ENCODE assay signal across 8 cellular contexts in genomic region chr14:101972126-101972785, GRCh38. TPM values are rescaled to one million over a fixed set of nuclear protein-coding genes. Genes with fewer than 3 reads are reported as not detected.
A peak's percentile ranks its signal among the peaks of the same experiment; 100 is the strongest.
DNase-seq lines count a peak whose midpoint lies in the region; ATAC-seq and TF ChIP-seq lines count a peak whose summit lies in the region.

No MANE protein-coding gene starts in this region.

- TF ChIP-seq CTCF in cardiac fibroblast (IDR thresholded peaks at IDR 0.05; ENCODE audit: low read depth, low read length): no peak

- DNase-seq in Daoy (ENCODE audit: low read depth): peak; percentile 99
- DNase-seq in NCI-H2196 (lab: John Stamatoyannopoulos, UW; ENCODE audit: unreplicated experiment): peak; percentile 23
- DNase-seq in cardiac fibroblast (ENCODE audit: low read depth in 2 of 2): peak; percentile 98 to 100
- peak; percentile 95 for DNase-seq in kidney glomerular epithelial cell (lab: John Stamatoyannopoulos, UW)
- DNase-seq in superior temporal gyrus (ENCODE audit: extremely low spot score): peak; percentile 73
- no peak for DNase-seq in GM19240 (ENCODE audit: insufficient read length, low spot score)

- peak overlapping the region in 1 of 2 donors; percentile 27 for H3K4me3 ChIP-seq in cardiac fibroblast (replicated peaks in 1 of 2; ENCODE audit: low read depth in 2 of 2, low read length in 2 of 2)

- ATAC-seq in GM19455 (IDR thresholded peaks at IDR 0.05; ENCODE audit: unreplicated experiment) (no peak), HG03135 (IDR thresholded peaks at IDR 0.05; ENCODE audit: unreplicated experiment) (no peak)

RNA-seq across cellular contexts. Expression of gene DYNC1H1, which starts 7.9 kb away (rescaled TPM):
- 219 and 264 TPM in 2 replicates for total RNA-seq in Daoy (2014; rRNA removed; shearing (Covaris generic))
